15 cellular contexts compared by ENCODE assay signal in the genomic region with DNA sequence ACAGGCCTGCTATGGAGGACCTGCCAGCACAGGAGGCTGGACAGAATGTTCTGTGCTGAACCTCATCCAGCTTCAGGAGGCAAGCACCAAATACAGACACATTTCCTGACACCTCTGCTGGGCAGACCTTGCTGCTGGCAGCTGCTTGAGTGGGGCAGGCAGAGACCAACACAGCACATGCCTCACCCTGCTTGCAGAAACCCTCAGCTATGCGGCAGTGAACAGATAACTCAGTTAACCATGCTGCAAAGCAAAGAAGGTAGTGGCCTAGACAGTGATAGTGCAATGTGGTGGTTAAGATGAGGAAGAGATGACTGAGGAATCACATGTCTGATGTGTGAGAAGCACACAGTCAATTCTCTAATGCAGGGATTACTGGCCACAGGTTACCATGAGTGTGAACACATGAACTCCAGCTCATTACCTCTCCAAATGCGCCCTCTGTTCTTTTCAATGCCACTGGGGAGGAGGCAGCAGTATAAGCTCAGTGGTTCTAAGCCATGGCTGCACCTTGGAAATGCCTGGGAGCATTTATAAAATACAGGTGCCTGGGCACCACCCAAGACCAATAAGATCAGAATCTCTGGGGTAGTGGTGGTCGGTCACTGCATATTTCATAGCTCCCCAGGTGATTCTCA.
"Had no signal": no experiment of that assay in that cellular context is flagged by ENCODE, and none has a peak within 500 bp of the region (broad histone marks: within the 10 kb centered on the region; RNA-seq: fewer than 3 reads in every experiment).

No MANE protein-coding gene starts in this region.

- H3K9me3 ChIP-seq: ascending aorta, gastrocnemius medialis, lower lobe of right lung, right lobe of liver, thoracic aorta had no signal

- H3K9me3 Mint-ChIP-seq: T-helper 2 cell treated with Interferon-gamma antibody and Interleukin-4, amounts not matched to agents 5 μg/mL and 100 μg/mL, for 36 hours had no signal

- H3K4me2 ChIP-seq: hepatocyte had no signal

- H3K4me1 Mint-ChIP-seq: naive thymus-derived CD4-positive, alpha-beta T cell had no signal

- H3K4me3 ChIP-seq: ascending aorta, cardiac muscle cell, gastrocnemius medialis, hepatocyte, lower lobe of right lung, right lobe of liver, thoracic aorta had no signal

- H3K27ac ChIP-seq: ascending aorta, cardiac muscle cell, gastrocnemius medialis, hepatocyte, lower lobe of right lung, right lobe of liver had no signal

- H3K36me3 ChIP-seq: ascending aorta, cardiac muscle cell, gastrocnemius medialis, lower lobe of right lung, right lobe of liver, thoracic aorta had no signal

- H3K4me1 ChIP-seq: gastrocnemius medialis, lower lobe of right lung, right lobe of liver had no signal

- DNase-seq: activated CD4-positive, alpha-beta T cell treated with anti-CD3 and anti-CD28 coated beads, Interleukin-2, amount 50 U/mL, for 48 hours; activated naive CD4-positive, alpha-beta T cell; gastrocnemius medialis; lower lobe of right lung; naive thymus-derived CD4-positive, alpha-beta T cell; right lobe of liver; stimulated activated CD4-positive, alpha-beta T cell treated with anti-CD3 and anti-CD28 coated beads, Interleukin-2, amount 100 ng/mL, for 24 hours; stimulated activated naive CD4-positive, alpha-beta T cell had no signal

- H3K36me3 Mint-ChIP-seq: naive thymus-derived CD4-positive, alpha-beta T cell had no signal

- H3K79me2 ChIP-seq: hepatocyte had no signal

- H3K4me3 Mint-ChIP-seq: naive thymus-derived CD4-positive, alpha-beta T cell; T-helper 2 cell treated with Interferon-gamma antibody and Interleukin-4, amounts not matched to agents 5 μg/mL and 100 μg/mL, for 36 hours had no signal

- ATAC-seq: activated CD4-positive, CD25-positive, alpha-beta regulatory T cell treated with anti-CD3 and anti-CD28 coated beads, Interleukin-2, amount 50 U/mL, for 24 hours; gastrocnemius medialis; lower lobe of right lung; naive thymus-derived CD4-positive, alpha-beta T cell; right lobe of liver had no signal

- H2AFZ ChIP-seq: hepatocyte had no signal

- FAIRE-seq: colon had no signal

- H3K27ac Mint-ChIP-seq: naive thymus-derived CD4-positive, alpha-beta T cell; T-helper 2 cell treated with Interferon-gamma antibody and Interleukin-4, amounts not matched to agents 5 μg/mL and 100 μg/mL, for 36 hours had no signal

- H3K27me3 ChIP-seq: ascending aorta, gastrocnemius medialis, hepatocyte, right lobe of liver had no signal
